Comparison of ENCODE assay signal across 23 cellular contexts in genomic region chr13:113414335-113414734, GRCh38. TPM values are rescaled to one million over a fixed set of nuclear protein-coding genes. Genes with fewer than 3 reads are reported as not detected.
DNase-seq lines count a peak whose midpoint lies in the region; ATAC-seq and TF ChIP-seq lines count a peak whose summit lies in the region.
"Had no signal": no experiment of that assay in that cellular context is flagged by ENCODE, and none has a peak within 500 bp of the region (broad histone marks: within the 10 kb centered on the region; RNA-seq: fewer than 3 reads in every experiment).

No MANE protein-coding gene starts in this region.

- TF ChIP-seq POLR2A in IMR-90 (IDR thresholded peaks at IDR 0.05; ENCODE audit: low read depth, low read length) = no peak
- TF ChIP-seq POLR2A in stomach (IDR thresholded peaks at IDR 0.05) = no peak

- H3K4me1 ChIP-seq in IMR-90 (ENCODE audit: control insufficient read depth, insufficient read depth, low read length) (peaks cover 23% of the 10 kb centered on the region), neural progenitor cell (peaks cover 6% of the 10 kb centered on the region), stomach (peaks cover 0 to 34% (median 19%) of the 10 kb centered on the region in 4 donors)

- CTCF ChIA-PET in IMR-90 (lab: Yijun Ruan, JAX) = no interaction called here

- H4K5ac ChIP-seq in IMR-90 (ENCODE audit: low read depth, low read length) = peak overlapping the region; percentile 86

- peaks cover 6% of the 10 kb centered on the region for H3K36me3 Mint-ChIP-seq in dendritic cell treated with granulocyte-macrophage colony-stimulating factor and Interleukin-4, amounts not matched to agents 40 ng/mL and 50 ng/mL, for 4 days (ENCODE audit: low read depth)
- H3K36me3 Mint-ChIP-seq in neural progenitor cell = peaks cover 2% of the 10 kb centered on the region

- no peaks in the 10 kb centered on the region for H3K36me3 ChIP-seq in IMR-90 (ENCODE audit: control insufficient read depth, insufficient read depth, low read length)
- no peaks in the 10 kb centered on the region for H3K36me3 ChIP-seq in neural progenitor cell
- no peaks in the 10 kb centered on the region for H3K36me3 ChIP-seq in stomach
- H3K36me3 ChIP-seq in H7 (replicated peaks; ENCODE audit: control insufficient read depth, insufficient read depth, low read length) = no peaks in the 10 kb centered on the region
- H3K36me3 ChIP-seq: brain microvascular endothelial cell had no signal

- POLR2A ChIA-PET in IMR-90 (lab: Charles Lee; ENCODE audit: unreplicated experiment) = no interaction called here

- no TSS peak for BruUV-seq in IMR-90 (replicated peaks; lab: Mats Ljungman, UMichigan)

- TF ChIP-seq RAD21 in IMR-90 (IDR thresholded peaks at IDR 0.05; ENCODE audit: low read length) = no peak

- no peak overlapping the region for H3K23ac ChIP-seq in IMR-90 (ENCODE audit: low read depth, low read length)

- H3K4me3 ChIP-seq in IMR-90 (ENCODE audit: insufficient read depth, low read depth, low read length) (no peak overlapping the region), neural progenitor cell (no peak overlapping the region), stomach (no peak overlapping the region), H7 (ENCODE audit: insufficient read depth, low read depth, low read length) (no peak overlapping the region)

- peak overlapping the region; percentile 83; the same call in 1 of the 2 replicates for H3K14ac ChIP-seq in IMR-90 (replicated peaks; ENCODE audit: low read depth, low read length)

- DNase-seq in IMR-90 (no peak), neural progenitor cell (ENCODE audit: low spot score) (no peak), stomach (no peak), NCI-H128 (lab: John Stamatoyannopoulos, UW; ENCODE audit: unreplicated experiment) (no peak), NOMO-1 (lab: John Stamatoyannopoulos, UW; ENCODE audit: unreplicated experiment in 2 of 2) (no peak), H7 (no peak)
- DNase-seq: activated gamma-delta T cell treated with Interleukin-2 at 50 U/mL for 16 hours; activated naive CD8-positive, alpha-beta T cell treated with anti-CD3 and anti-CD28 coated beads, Interleukin-2, amount 50 U/mL, for 24 hours; brain microvascular endothelial cell; DMS79 treated with DMSO at 0.1 percent for 48 hours; effector CD8-positive, alpha-beta T cell; mammary epithelial cell; NCI-H1436 treated with DMSO at 0.1 percent for 48 hours; NCI-H446; SK-N-SH; small intestine; stimulated activated CD4-positive, alpha-beta T cell treated with anti-CD3 and anti-CD28 coated beads, Interleukin-2, amount 100 ng/mL, for 24 hours had no signal

- peaks cover 13% of the 10 kb centered on the region for H3K9me3 Mint-ChIP-seq in dendritic cell treated with granulocyte-macrophage colony-stimulating factor and Interleukin-4, amounts not matched to agents 40 ng/mL and 50 ng/mL, for 4 days
- H3K9me3 Mint-ChIP-seq in neural progenitor cell = peaks cover 16% of the 10 kb centered on the region
- H3K9me3 Mint-ChIP-seq: activated naive CD8-positive, alpha-beta T cell treated with anti-CD3 and anti-CD28 coated beads, Interleukin-2, amount 50 U/mL, for 24 hours; neural crest cell had no signal

- H3K79me2 ChIP-seq in neural progenitor cell (ENCODE audit: low read depth) = no peaks in the 10 kb centered on the region

- peak overlapping the region; percentile 13 to 87; a peak in 3 of 4 replicates for H4K8ac ChIP-seq in IMR-90 (ENCODE audit: low read depth in 2 of 2, low read length in 2 of 2)

- in situ Hi-C loops in IMR-90 (cut with MboI; ENCODE audit: low sequenced_read_pairs) = no loop called here

- peak overlapping the region; percentile 89 for H2BK120ac ChIP-seq in IMR-90 (ENCODE audit: low read depth, low read length)

- ATAC-seq in IMR-90 (ENCODE audit: low read depth) (no peak), GM21717 (IDR thresholded peaks at IDR 0.05; ENCODE audit: unreplicated experiment) (no peak)
- ATAC-seq: activated naive CD8-positive, alpha-beta T cell treated with anti-CD3 and anti-CD28 coated beads, Interleukin-2, amount 50 U/mL, for 24 hours had no signal

- H3K27me3 ChIP-seq in IMR-90 (ENCODE audit: control insufficient read depth, insufficient read depth, low read length) = peaks cover 3% of the 10 kb centered on the region; the same call in 1 of the 2 replicates
- no peaks in the 10 kb centered on the region for H3K27me3 ChIP-seq in neural progenitor cell
- peaks cover 0 to 11% (median 9%) of the 10 kb centered on the region in 3 donors for H3K27me3 ChIP-seq in stomach
- H3K27me3 ChIP-seq in H7 (ENCODE audit: control insufficient read depth, insufficient read depth, low read length) = no peaks in the 10 kb centered on the region; the same call in 1 of the 2 replicates
- H3K27me3 ChIP-seq: brain microvascular endothelial cell had no signal

- no peak overlapping the region for H2BK5ac ChIP-seq in IMR-90 (ENCODE audit: low read depth, low read length, poor library complexity, severe bottlenecking)

- H3K18ac ChIP-seq in IMR-90 (ENCODE audit: low read depth, low read length) = peak overlapping the region; percentile 16; the same call in 1 of the 2 replicates

- H3K27ac ChIP-seq in IMR-90 (ENCODE audit: insufficient read depth, low read length) (no peak overlapping the region), neural progenitor cell (no peak overlapping the region), stomach (peak overlapping the region in 3 of 5 donors; percentile 63 to 77 (median 64))
- H3K27ac ChIP-seq: brain microvascular endothelial cell, C4-2B, RWPE1 had no signal

- peaks cover 19% of the 10 kb centered on the region for H3K4me1 Mint-ChIP-seq in dendritic cell treated with granulocyte-macrophage colony-stimulating factor and Interleukin-4, amounts not matched to agents 40 ng/mL and 50 ng/mL, for 4 days (ENCODE audit: low read depth)
- peaks cover 22% of the 10 kb centered on the region for H3K4me1 Mint-ChIP-seq in neural progenitor cell
- H3K4me1 Mint-ChIP-seq: neural crest cell had no signal

- TF ChIP-seq CTCF in IMR-90 (conservative IDR thresholded peaks at IDR 0.05; ENCODE audit: low read depth, low read length) (no peak), neural progenitor cell (IDR thresholded peaks at IDR 0.05) (no peak), stomach (IDR thresholded peaks at IDR 0.05) (no peak)

- dilution Hi-C loops in IMR-90 (cut with HindIII; ENCODE audit: low sequenced_read_pairs, unreplicated experiment) = no loop called here

- H3K9ac ChIP-seq in IMR-90 (ENCODE audit: low read depth, low read length) (no peak overlapping the region), neural progenitor cell (no peak overlapping the region)
- H3K9ac ChIP-seq: SK-N-SH had no signal

- H4K20me1 ChIP-seq in IMR-90 (ENCODE audit: insufficient read depth, low read length) (no peaks in the 10 kb centered on the region), neural progenitor cell (ENCODE audit: low read depth) (no peaks in the 10 kb centered on the region)

- H3K4ac ChIP-seq in IMR-90 (ENCODE audit: low read depth, low read length) = peak overlapping the region; percentile 71

- no peak for TF ChIP-seq EP300 in stomach (IDR thresholded peaks at IDR 0.05)

- no peaks in the 10 kb centered on the region for H3F3A ChIP-seq in neural progenitor cell (ENCODE audit: low read depth)

- no peak overlapping the region for H3K4me3 Mint-ChIP-seq in dendritic cell treated with granulocyte-macrophage colony-stimulating factor and Interleukin-4, amounts not matched to agents 40 ng/mL and 50 ng/mL, for 4 days
- H3K4me3 Mint-ChIP-seq in neural progenitor cell = no peak overlapping the region
- H3K4me3 Mint-ChIP-seq: activated naive CD8-positive, alpha-beta T cell treated with anti-CD3 and anti-CD28 coated beads, Interleukin-2, amount 50 U/mL, for 24 hours; neural crest cell had no signal

- H4K91ac ChIP-seq in IMR-90 (ENCODE audit: insufficient read depth, low read depth, low read length) = peak overlapping the region; percentile 78

- peaks cover 10% of the 10 kb centered on the region for H3K9me1 ChIP-seq in IMR-90 (ENCODE audit: insufficient read depth, low read length)

- H3K79me1 ChIP-seq in IMR-90 (ENCODE audit: low read depth in 1 of 2, low read length in 2 of 2) = no peaks in the 10 kb centered on the region

- H3K9me3 ChIP-seq in IMR-90 (ENCODE audit: control insufficient read depth, insufficient read depth, low read length) (no peaks in the 10 kb centered on the region), neural progenitor cell (ENCODE audit: low read depth) (no peaks in the 10 kb centered on the region), stomach (no peaks in the 10 kb centered on the region)
- H3K9me3 ChIP-seq: SK-N-SH had no signal

- H2BK20ac ChIP-seq in IMR-90 (ENCODE audit: low read depth, low read length) = peak overlapping the region; percentile 79

- intact Hi-C loops in IMR-90 (cut with micrococcal nuclease) (no loop called here), stomach (cut with DNase I; ENCODE audit: low total_unique reads) (no loop called here)
- intact Hi-C loops in dendritic cell treated with granulocyte-macrophage colony-stimulating factor and Interleukin-4, amounts not matched to agents 40 ng/mL and 50 ng/mL, for 4 days (cut with micrococcal nuclease) = no loop called here

- H3K4me2 ChIP-seq in IMR-90 (ENCODE audit: low read depth, low read length) (no peak overlapping the region), neural progenitor cell (no peak overlapping the region)
- H3K4me2 ChIP-seq: SK-N-SH had no signal

- no peak overlapping the region for H3K56ac ChIP-seq in IMR-90 (ENCODE audit: extremely low read depth, insufficient read depth, low read length)

- H2BK15ac ChIP-seq in IMR-90 (ENCODE audit: low read depth, low read length) = no peak overlapping the region

- H2AK9ac ChIP-seq in IMR-90 (replicated peaks; ENCODE audit: low read depth, low read length, poor library complexity) = peak overlapping the region; percentile 55

- 67% methylated on average over 4 of the region's 8 CpGs; no CpG with 5 or more reads in 1 of the 2 experiments for WGBS in IMR-90 (ENCODE audit: extremely low coverage in 2 of 2, insufficient read length in 1 of 2), 2 experiments
- WGBS in stomach, 5 donors = 84 to 96% (median 86%) methylated on average over 2 to 8 of the region's 8 CpGs

- H3K27ac Mint-ChIP-seq in dendritic cell treated with granulocyte-macrophage colony-stimulating factor and Interleukin-4, amounts not matched to agents 40 ng/mL and 50 ng/mL, for 4 days = peak overlapping the region; percentile 6
- H3K27ac Mint-ChIP-seq in neural progenitor cell = peak overlapping the region; percentile 60
- H3K27ac Mint-ChIP-seq: activated naive CD8-positive, alpha-beta T cell treated with anti-CD3 and anti-CD28 coated beads, Interleukin-2, amount 50 U/mL, for 24 hours had no signal

- peaks cover 10% of the 10 kb centered on the region for H3K27me3 Mint-ChIP-seq in dendritic cell treated with granulocyte-macrophage colony-stimulating factor and Interleukin-4, amounts not matched to agents 40 ng/mL and 50 ng/mL, for 4 days
- H3K27me3 Mint-ChIP-seq in neural progenitor cell (ENCODE audit: insufficient read depth, low read depth) = peaks cover 15% of the 10 kb centered on the region
- H3K27me3 Mint-ChIP-seq: activated naive CD8-positive, alpha-beta T cell treated with anti-CD3 and anti-CD28 coated beads, Interleukin-2, amount 50 U/mL, for 24 hours had no signal

- H2AFZ ChIP-seq in IMR-90 (replicated peaks; ENCODE audit: low read length, poor library complexity) = peak overlapping the region; percentile 82
- H2AFZ ChIP-seq in neural progenitor cell (replicated peaks) = peak overlapping the region; percentile 50

- H2AK5ac ChIP-seq in IMR-90 (ENCODE audit: low read depth, low read length) = peak overlapping the region; percentile 10; the same call in 1 of the 2 replicates

RNA-seq across cellular contexts. Expression of gene ADPRHL1, which starts 39.0 kb away (rescaled TPM):
- total RNA-seq in IMR-90 (2012; rRNA removed) = 0.28 and 0.36 TPM in 2 replicates
- 0.67 and 0.69 TPM in 2 replicates for polyA plus RNA-seq in IMR-90 (2012; rRNA removed)
- 0.65 and 0.70 TPM in 2 replicates for polyA plus RNA-seq in IMR-90 (2012; cell fraction: cytosol; rRNA removed)
- 3.2 and 4.4 TPM in 2 replicates for polyA plus RNA-seq in IMR-90 (2012; cell fraction: nucleus; rRNA removed; ENCODE audit: low replicate concordance)
- 0.22 and 0.43 TPM in 2 replicates for total RNA-seq in neural progenitor cell (ENCODE audit: low replicate concordance)
- 1 to 10 TPM; 1.7 to 6.7 (median 2.4) TPM for total RNA-seq in stomach
- polyA plus RNA-seq in stomach = 1 to 10 TPM; 2.2 to 5.5 (median 4.1) TPM
- 0.89 and 1.4 TPM in 2 replicates for total RNA-seq in H7 (2014; rRNA removed; shearing (Covaris generic))

RNA-seq across cellular contexts. Expression of gene GRTP1, which starts 50.4 kb away (rescaled TPM):
- 0.83 and 0.90 TPM in 2 replicates for total RNA-seq in IMR-90 (2012; rRNA removed)
- 1.4 and 1.7 TPM in 2 replicates for polyA plus RNA-seq in IMR-90 (2012; rRNA removed)
- 1.8 TPM in 2 replicates for polyA plus RNA-seq in IMR-90 (2012; cell fraction: cytosol; rRNA removed)
- 3.1 and 3.7 TPM in 2 replicates for polyA plus RNA-seq in IMR-90 (2012; cell fraction: nucleus; rRNA removed; ENCODE audit: low replicate concordance)
- total RNA-seq in neural progenitor cell (ENCODE audit: low replicate concordance) = 14.8 and 19.3 TPM in 2 replicates
- 10 to 100 TPM in 2 of 5 donors, 1 to 10 TPM in 3; 1.2 to 15.1 (median 5.4) TPM for total RNA-seq in stomach
- polyA plus RNA-seq in stomach = 10 to 100 TPM; 12.4 to 16.3 (median 15.1) TPM
- 36.5 and 55.9 TPM in 2 replicates for total RNA-seq in H7 (2014; rRNA removed; shearing (Covaris generic))
- total RNA-seq: T-helper 2 cell treated with Interferon-gamma antibody and Interleukin-4, amounts not matched to agents 100 ng/mL and 5 ng/mL, for 36 hours had no signal

Comparison
In these comparisons a context has a peak if more than half of its experiments do, and no peak if none do; other contexts are left out.
1. H3K27ac ChIP-seq: peak in stomach (3 of 5); none in IMR-90 (single experiment) and neural progenitor cell (single experiment).